Comparison of ENCODE assay signal across 25 cellular contexts in genomic region chr6:157126183-157127098, GRCh38.
DNase-seq lines count a peak whose midpoint lies in the region; ATAC-seq and TF ChIP-seq lines count a peak whose summit lies in the region.
"Had no signal": no experiment of that assay in that cellular context is flagged by ENCODE, and none has a peak within 500 bp of the region (broad histone marks: within the 10 kb centered on the region; RNA-seq: fewer than 3 reads in every experiment).

No MANE protein-coding gene starts in this region.

- TF ChIP-seq POLR2A in transverse colon (IDR thresholded peaks at IDR 0.05): no peak

- no TSS peak for BruUV-seq in Caco-2 (replicated peaks; lab: Mats Ljungman, UMichigan)
- no TSS peak for BruUV-seq in PC-9 (replicated peaks; lab: Mats Ljungman, UMichigan)

- in situ Hi-C loops in transverse colon (cut with MboI; ENCODE audit: low pct_ligation_motif_present in 1 of 4, low pct_unique_long_range_greater_than_20kb in 1 of 4, low sequenced_read_pairs in 3 of 4): no loop called here

- H3K4me3 ChIP-seq in Caco-2 (ENCODE audit: low read depth, low read length): no peak overlapping the region
- H3K4me3 ChIP-seq in PC-9: no peak overlapping the region
- no peak overlapping the region for H3K4me3 ChIP-seq in BE2C (ENCODE audit: low read depth, low read length)
- no peak overlapping the region for H3K4me3 ChIP-seq in transverse colon
- H3K4me3 ChIP-seq: GM12878, SJSA1 had no signal

- CTCF ChIA-PET in Caco-2 (lab: Charles Lee) (no interaction called here), PC-9 (lab: Charles Lee) (no interaction called here)

- no peak for TF ChIP-seq EP300 in transverse colon (IDR thresholded peaks at IDR 0.05; ENCODE audit: low read depth)

- H3K27ac ChIP-seq in PC-9: no peak overlapping the region; the same call in 1 of the 2 replicates
- H3K27ac ChIP-seq in foreskin keratinocyte: peak overlapping the region; percentile 65
- H3K27ac ChIP-seq in transverse colon: no peak overlapping the region
- H3K27ac ChIP-seq: HL-60, SJSA1 had no signal

- H3K27me3 ChIP-seq in Caco-2 (replicated peaks; ENCODE audit: control insufficient read depth, insufficient read depth, low read length) (no peaks in the 10 kb centered on the region), PC-9 (ENCODE audit: insufficient read depth, low read depth) (no peaks in the 10 kb centered on the region), foreskin keratinocyte (no peaks in the 10 kb centered on the region), BE2C (no peaks in the 10 kb centered on the region), transverse colon (no peaks in the 10 kb centered on the region)
- H3K27me3 ChIP-seq: SJSA1 had no signal

- peak in 1 of 2 experiments; percentile 52 for DNase-seq in Caco-2
- peak in 1 of 2 experiments; percentile 77 for DNase-seq in PC-9
- DNase-seq in foreskin keratinocyte: peak; percentile 28 to 73
- no peak for DNase-seq in nephron progenitor cell
- DNase-seq in BE2C: no peak
- DNase-seq in transverse colon: no peak
- DNase-seq in SIG-M5 treated with dmso at 0.1 percent for 504 hours (lab: John Stamatoyannopoulos, UW; ENCODE audit: unreplicated experiment): no peak
- DNase-seq: 8988T, ACHN, DMS153, GDM1, Karpas-422, MV-4-11, NCI-H1105, NCI-H1436 treated with DMSO at 0.1 percent for 48 hours, NCI-H1930, NCI-H2107, NCI-H524, NCI-H774, PC-3 had no signal

- no peaks in the 10 kb centered on the region for H3K36me3 Mint-ChIP-seq in Caco-2 (ENCODE audit: insufficient read depth, unreplicated experiment)
- H3K36me3 Mint-ChIP-seq in nephron progenitor cell (ENCODE audit: low read depth): peaks cover 34% of the 10 kb centered on the region

- POLR2A ChIA-PET in Caco-2 (lab: Charles Lee): no interaction called here
- POLR2A ChIA-PET in PC-9 (lab: Charles Lee; ENCODE audit: unreplicated experiment): no interaction called here

- H3K27me3 Mint-ChIP-seq in Caco-2 (ENCODE audit: insufficient read depth, unreplicated experiment): no peaks in the 10 kb centered on the region
- peaks cover 2% of the 10 kb centered on the region for H3K27me3 Mint-ChIP-seq in nephron progenitor cell (ENCODE audit: low read depth, poor library complexity)

- H3K36me3 ChIP-seq in Caco-2 (ENCODE audit: control insufficient read depth, insufficient read depth, low read length): no peaks in the 10 kb centered on the region; the same call in 1 of the 2 replicates
- H3K36me3 ChIP-seq in PC-9 (ENCODE audit: low read depth): no peaks in the 10 kb centered on the region
- H3K36me3 ChIP-seq in BE2C: no peaks in the 10 kb centered on the region
- no peaks in the 10 kb centered on the region for H3K36me3 ChIP-seq in transverse colon

- H3K4me3 Mint-ChIP-seq in Caco-2 (ENCODE audit: unreplicated experiment): no peak overlapping the region
- H3K4me3 Mint-ChIP-seq in nephron progenitor cell: no peak overlapping the region

- H4K20me1 ChIP-seq in PC-9 (ENCODE audit: insufficient read depth): no peaks in the 10 kb centered on the region

- 96 to 97% methylated on average over 11 of the region's 11 CpGs for WGBS in transverse colon (ENCODE audit: low coverage in 1 of 2), 2 donors

- H3K9me3 ChIP-seq in Caco-2 (no peaks in the 10 kb centered on the region), PC-9 (ENCODE audit: insufficient read depth, low read depth) (no peaks in the 10 kb centered on the region), BE2C (no peaks in the 10 kb centered on the region), transverse colon (no peaks in the 10 kb centered on the region)
- H3K9me3 ChIP-seq: SJSA1 had no signal

- no peak for TF ChIP-seq CTCF in Caco-2 (IDR thresholded peaks at IDR 0.05; ENCODE audit: insufficient read depth in 1 of 2, low read depth in 1 of 2, low read length in 1 of 2, severe bottlenecking in 1 of 2, unreplicated experiment in 1 of 2)
- TF ChIP-seq CTCF in PC-9 (conservative IDR thresholded peaks at IDR 0.05): no peak
- no peak for TF ChIP-seq CTCF in foreskin keratinocyte (conservative IDR thresholded peaks at IDR 0.05)
- TF ChIP-seq CTCF in nephron progenitor cell (IDR thresholded peaks at IDR 0.05): no peak
- TF ChIP-seq CTCF in BE2C (IDR thresholded peaks at IDR 0.05; ENCODE audit: low read depth, low read length): no peak
- TF ChIP-seq CTCF in transverse colon (IDR thresholded peaks at IDR 0.05): no peak

- H3K4me1 Mint-ChIP-seq in Caco-2 (ENCODE audit: low read depth, unreplicated experiment): peaks cover 37% of the 10 kb centered on the region
- peaks cover 15% of the 10 kb centered on the region for H3K4me1 Mint-ChIP-seq in nephron progenitor cell

- H3K4me2 ChIP-seq in PC-9: peak overlapping the region; percentile 43

- intact Hi-C loops in Caco-2 (cut with micrococcal nuclease; ENCODE audit: unreplicated experiment) (loop anchor here (5.0 kb wide), 1 partner anchor 56 kb away; no protein-coding TSS in a partner anchor), PC-9 (cut with micrococcal nuclease; ENCODE audit: unreplicated experiment) (loop anchor here (1.0 kb wide), 1 partner anchor 92 kb away; no protein-coding TSS in a partner anchor), transverse colon (cut with DNase I; ENCODE audit: low total_unique reads) (no loop called here)

- no peaks in the 10 kb centered on the region for H3K9me3 Mint-ChIP-seq in Caco-2 (ENCODE audit: unreplicated experiment)
- no peaks in the 10 kb centered on the region for H3K9me3 Mint-ChIP-seq in nephron progenitor cell

- H3K9me2 ChIP-seq in PC-9 (ENCODE audit: insufficient read depth): no peaks in the 10 kb centered on the region

- peak overlapping the region; percentile 66 for H3K27ac Mint-ChIP-seq in Caco-2 (ENCODE audit: unreplicated experiment)
- H3K27ac Mint-ChIP-seq in nephron progenitor cell: peak overlapping the region; percentile 38

- H3K79me2 ChIP-seq in PC-9 (ENCODE audit: low read depth): no peaks in the 10 kb centered on the region

- H3K4me1 ChIP-seq in Caco-2 (peaks cover 37% of the 10 kb centered on the region), PC-9 (replicated peaks; ENCODE audit: insufficient read depth) (peaks cover 23% of the 10 kb centered on the region), foreskin keratinocyte (peaks cover 12% of the 10 kb centered on the region), BE2C (no peaks in the 10 kb centered on the region), transverse colon (peaks cover 0 to 27% (median 11%) of the 10 kb centered on the region in 4 donors)
- H3K4me1 ChIP-seq: SJSA1 had no signal

- no peaks in the 10 kb centered on the region for H3F3A ChIP-seq in PC-9 (ENCODE audit: insufficient read depth, low read depth)

- ATAC-seq in foreskin keratinocyte (peak; percentile 93), GM21737 (IDR thresholded peaks at IDR 0.05; ENCODE audit: unreplicated experiment) (no peak)
- ATAC-seq: GM12878, PC-3, Right ventricle myocardium inferior had no signal

- no peak overlapping the region for H2AFZ ChIP-seq in PC-9

Comparison
In these comparisons a context has a peak if more than half of its experiments do, and no peak if none do; other contexts are left out.
1. DNase-seq: peak in foreskin keratinocyte (2 of 2); none in nephron progenitor cell (single experiment), BE2C (single experiment), transverse colon (single experiment) and SIG-M5 treated with dmso at 0.1 percent for 504 hours (single experiment).